In the genomic region with DNA sequence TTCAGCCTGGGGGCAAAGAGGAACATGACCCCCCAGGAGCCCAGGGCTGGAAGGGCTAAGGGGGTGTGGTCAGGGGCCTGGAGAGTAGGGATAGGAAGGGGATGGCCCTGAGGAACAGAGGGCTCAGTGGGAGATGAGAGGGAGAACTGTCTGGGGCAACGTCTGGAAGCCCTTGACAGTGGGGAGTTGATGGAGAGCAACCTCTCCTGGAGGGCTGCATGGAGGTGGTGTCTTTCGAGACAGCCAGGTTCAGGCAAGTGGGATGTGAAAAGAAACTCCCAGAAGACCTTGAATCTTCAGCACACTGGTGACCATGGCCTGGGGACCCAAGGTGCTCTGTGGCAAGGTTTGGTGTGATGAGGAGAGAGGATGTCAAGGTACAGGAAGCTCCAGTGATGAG, we compare ENCODE assay signal across 23 cellular contexts. TPM values are rescaled to one million over a fixed set of nuclear protein-coding genes. Genes with fewer than 3 reads are reported as not detected.
DNase-seq lines count a peak whose midpoint lies in the region; ATAC-seq lines count a peak whose summit lies in the region.
"Had no signal": no experiment of that assay in that cellular context is flagged by ENCODE, and none has a peak within 500 bp of the region (broad histone marks: within the 10 kb centered on the region; RNA-seq: fewer than 3 reads in every experiment).

No MANE protein-coding gene starts in this region.

- POLR2A ChIA-PET in T-cell (lab: Charles Lee) = no interaction called here

- H3K4me1 Mint-ChIP-seq in activated naive CD4-positive, alpha-beta T cell treated with anti-CD3 and anti-CD28 coated beads, Interleukin-2, amount 10 ng/mL, durations not matched to agents 7 days and 5 days = peaks cover 100% of the 10 kb centered on the region
- H3K4me1 Mint-ChIP-seq in activated naive CD4-positive, alpha-beta T cell treated with anti-CD3 and anti-CD28 coated beads for 36 hours (ENCODE audit: low read depth) = peaks cover 93% of the 10 kb centered on the region
- H3K4me1 Mint-ChIP-seq in T-cell = peaks cover 97 to 98% (median 97%) of the 10 kb centered on the region in 3 donors
- H3K4me1 Mint-ChIP-seq in dendritic cell treated with granulocyte-macrophage colony-stimulating factor and Interleukin-4, amounts not matched to agents 40 ng/mL and 50 ng/mL, for 4 days (ENCODE audit: low read depth) = peaks cover 47% of the 10 kb centered on the region
- peaks cover 98% of the 10 kb centered on the region for H3K4me1 Mint-ChIP-seq in stimulated activated effector memory CD8-positive, alpha-beta T cell treated with anti-CD3 and anti-CD28 coated beads, Interleukin-12 subunit alpha, Interleukin-12 subunit beta, amount 100 ng/mL, for 72 hours

- no peak for DNase-seq in activated naive CD4-positive, alpha-beta T cell treated with anti-CD3 and anti-CD28 coated beads, Interleukin-2, amount 10 ng/mL, durations not matched to agents 7 days and 5 days
- no peak for DNase-seq in activated naive CD4-positive, alpha-beta T cell treated with anti-CD3 and anti-CD28 coated beads for 36 hours
- DNase-seq in T-cell (no peak), NCI-H128 (lab: John Stamatoyannopoulos, UW; ENCODE audit: unreplicated experiment) (no peak), mesenteric fat pad (ENCODE audit: low spot score) (no peak), NCI-H187 (lab: John Stamatoyannopoulos, UW) (no peak)
- no peak for DNase-seq in stimulated activated effector memory CD8-positive, alpha-beta T cell treated with anti-CD3 and anti-CD28 coated beads, Interleukin-12 subunit alpha, Interleukin-12 subunit beta, amount 100 ng/mL, for 72 hours (ENCODE audit: low spot score in 2 of 2)
- DNase-seq: body of pancreas; DMS 273 treated with DMSO at 0.1 percent for 48 hours; foreskin fibroblast; mesenchymal stem cell; naive B cell; NCI-H1417; NCI-H446; ovary; retina; stimulated activated CD4-positive, alpha-beta T cell treated with anti-CD3 and anti-CD28 coated beads, Interleukin-2, amount 100 ng/mL, for 48 hours; stimulated activated naive CD4-positive, alpha-beta T cell had no signal

- no peaks in the 10 kb centered on the region for H3K9me3 Mint-ChIP-seq in activated naive CD4-positive, alpha-beta T cell treated with anti-CD3 and anti-CD28 coated beads, Interleukin-2, amount 10 ng/mL, durations not matched to agents 7 days and 5 days
- H3K9me3 Mint-ChIP-seq in activated naive CD4-positive, alpha-beta T cell treated with anti-CD3 and anti-CD28 coated beads for 36 hours = peaks cover 3% of the 10 kb centered on the region
- no peaks in the 10 kb centered on the region for H3K9me3 Mint-ChIP-seq in T-cell
- no peaks in the 10 kb centered on the region for H3K9me3 Mint-ChIP-seq in dendritic cell treated with granulocyte-macrophage colony-stimulating factor and Interleukin-4, amounts not matched to agents 40 ng/mL and 50 ng/mL, for 4 days
- H3K9me3 Mint-ChIP-seq in stimulated activated effector memory CD8-positive, alpha-beta T cell treated with anti-CD3 and anti-CD28 coated beads, Interleukin-12 subunit alpha, Interleukin-12 subunit beta, amount 100 ng/mL, for 72 hours = no peaks in the 10 kb centered on the region

- no peak for ATAC-seq in T-cell (replicated peaks in 1 of 4)
- no peak for ATAC-seq in stimulated activated effector memory CD8-positive, alpha-beta T cell treated with anti-CD3 and anti-CD28 coated beads, Interleukin-12 subunit alpha, Interleukin-12 subunit beta, amount 100 ng/mL, for 72 hours
- ATAC-seq: body of pancreas, HCT116, left lobe of liver, SK-N-SH treated with all-trans-retinoic acid at 6 μM for 48 hours, WTC11 had no signal

- intact Hi-C loops in activated naive CD4-positive, alpha-beta T cell treated with anti-CD3 and anti-CD28 coated beads for 36 hours (cut with micrococcal nuclease) = no loop called here
- intact Hi-C loops in dendritic cell treated with granulocyte-macrophage colony-stimulating factor and Interleukin-4, amounts not matched to agents 40 ng/mL and 50 ng/mL, for 4 days (cut with micrococcal nuclease) = no loop called here

- no peaks in the 10 kb centered on the region for H3K27me3 Mint-ChIP-seq in activated naive CD4-positive, alpha-beta T cell treated with anti-CD3 and anti-CD28 coated beads, Interleukin-2, amount 10 ng/mL, durations not matched to agents 7 days and 5 days
- H3K27me3 Mint-ChIP-seq in activated naive CD4-positive, alpha-beta T cell treated with anti-CD3 and anti-CD28 coated beads for 36 hours (ENCODE audit: low read depth) = no peaks in the 10 kb centered on the region
- no peaks in the 10 kb centered on the region for H3K27me3 Mint-ChIP-seq in T-cell
- peaks cover 35% of the 10 kb centered on the region for H3K27me3 Mint-ChIP-seq in dendritic cell treated with granulocyte-macrophage colony-stimulating factor and Interleukin-4, amounts not matched to agents 40 ng/mL and 50 ng/mL, for 4 days
- H3K27me3 Mint-ChIP-seq: naive B cell had no signal

- no peak overlapping the region for H3K4me3 Mint-ChIP-seq in activated naive CD4-positive, alpha-beta T cell treated with anti-CD3 and anti-CD28 coated beads, Interleukin-2, amount 10 ng/mL, durations not matched to agents 7 days and 5 days
- H3K4me3 Mint-ChIP-seq in activated naive CD4-positive, alpha-beta T cell treated with anti-CD3 and anti-CD28 coated beads for 36 hours = no peak overlapping the region
- peak overlapping the region in 2 of 3 donors; percentile 9 to 78 for H3K4me3 Mint-ChIP-seq in T-cell
- no peak overlapping the region for H3K4me3 Mint-ChIP-seq in dendritic cell treated with granulocyte-macrophage colony-stimulating factor and Interleukin-4, amounts not matched to agents 40 ng/mL and 50 ng/mL, for 4 days
- H3K4me3 Mint-ChIP-seq in stimulated activated effector memory CD8-positive, alpha-beta T cell treated with anti-CD3 and anti-CD28 coated beads, Interleukin-12 subunit alpha, Interleukin-12 subunit beta, amount 100 ng/mL, for 72 hours = peak overlapping the region; percentile 28
- H3K4me3 Mint-ChIP-seq: WTC11 had no signal

- H3K27ac Mint-ChIP-seq in activated naive CD4-positive, alpha-beta T cell treated with anti-CD3 and anti-CD28 coated beads, Interleukin-2, amount 10 ng/mL, durations not matched to agents 7 days and 5 days = peak overlapping the region; percentile 25
- H3K27ac Mint-ChIP-seq in activated naive CD4-positive, alpha-beta T cell treated with anti-CD3 and anti-CD28 coated beads for 36 hours = no peak overlapping the region
- H3K27ac Mint-ChIP-seq in T-cell = peak overlapping the region; percentile 52 to 80
- peak overlapping the region; percentile 17 for H3K27ac Mint-ChIP-seq in dendritic cell treated with granulocyte-macrophage colony-stimulating factor and Interleukin-4, amounts not matched to agents 40 ng/mL and 50 ng/mL, for 4 days
- peak overlapping the region; percentile 96 for H3K27ac Mint-ChIP-seq in stimulated activated effector memory CD8-positive, alpha-beta T cell treated with anti-CD3 and anti-CD28 coated beads, Interleukin-12 subunit alpha, Interleukin-12 subunit beta, amount 100 ng/mL, for 72 hours
- H3K27ac Mint-ChIP-seq: WTC11 had no signal

- peaks cover 4% of the 10 kb centered on the region for H3K36me3 Mint-ChIP-seq in activated naive CD4-positive, alpha-beta T cell treated with anti-CD3 and anti-CD28 coated beads, Interleukin-2, amount 10 ng/mL, durations not matched to agents 7 days and 5 days
- peaks cover 3% of the 10 kb centered on the region for H3K36me3 Mint-ChIP-seq in activated naive CD4-positive, alpha-beta T cell treated with anti-CD3 and anti-CD28 coated beads for 36 hours (ENCODE audit: low read depth)
- H3K36me3 Mint-ChIP-seq in T-cell = no peaks in the 10 kb centered on the region
- H3K36me3 Mint-ChIP-seq in dendritic cell treated with granulocyte-macrophage colony-stimulating factor and Interleukin-4, amounts not matched to agents 40 ng/mL and 50 ng/mL, for 4 days (ENCODE audit: low read depth) = no peaks in the 10 kb centered on the region
- peaks cover 22% of the 10 kb centered on the region for H3K36me3 Mint-ChIP-seq in stimulated activated effector memory CD8-positive, alpha-beta T cell treated with anti-CD3 and anti-CD28 coated beads, Interleukin-12 subunit alpha, Interleukin-12 subunit beta, amount 100 ng/mL, for 72 hours
- H3K36me3 Mint-ChIP-seq: WTC11 had no signal

- CTCF ChIA-PET in activated naive CD4-positive, alpha-beta T cell treated with anti-CD3 and anti-CD28 coated beads, Interleukin-2, amount 10 ng/mL, durations not matched to agents 7 days and 5 days (lab: Charles Lee) = interaction anchor here (1.1 kb wide), 2 partner anchors 53 to 54 kb away, joined by 3 to 4 read pairs; no protein-coding TSS in a partner anchor
- CTCF ChIA-PET in activated naive CD4-positive, alpha-beta T cell treated with anti-CD3 and anti-CD28 coated beads for 36 hours (lab: Charles Lee) = interaction anchor here (1.2 to 1.6 kb wide), 2 partner anchors 13 to 52 kb away, joined by 3 to 4 read pairs; no protein-coding TSS in a partner anchor
- CTCF ChIA-PET in T-cell (lab: Charles Lee) = no interaction called here

RNA-seq across cellular contexts. Expression of gene RUNX3, which starts 54.2 kb away (rescaled TPM):
- total RNA-seq in activated naive CD4-positive, alpha-beta T cell treated with anti-CD3 and anti-CD28 coated beads for 36 hours = 10 to 100 TPM; 72.3 to 83.8 TPM
- total RNA-seq in T-cell = 100 to 1,000 TPM; 140 to 220 (median 145) TPM
- total RNA-seq in mesenteric fat pad = 3.4 TPM

Comparison
In these comparisons a context has a peak if more than half of its experiments do, and no peak if none do; other contexts are left out.
1. H3K4me3 Mint-ChIP-seq: peak in T-cell (2 of 3) and stimulated activated effector memory CD8-positive, alpha-beta T cell treated with anti-CD3 and anti-CD28 coated beads, Interleukin-12 subunit alpha, Interleukin-12 subunit beta, amount 100 ng/mL, for 72 hours (single experiment); none in activated naive CD4-positive, alpha-beta T cell treated with anti-CD3 and anti-CD28 coated beads, Interleukin-2, amount 10 ng/mL, durations not matched to agents 7 days and 5 days (single experiment), activated naive CD4-positive, alpha-beta T cell treated with anti-CD3 and anti-CD28 coated beads for 36 hours (single experiment) and dendritic cell treated with granulocyte-macrophage colony-stimulating factor and Interleukin-4, amounts not matched to agents 40 ng/mL and 50 ng/mL, for 4 days (single experiment).
2. RNA of gene RUNX3, which starts 54.2 kb away (total RNA-seq): 140 to 220 TPM in T-cell and 72.3 to 83.8 TPM in activated naive CD4-positive, alpha-beta T cell treated with anti-CD3 and anti-CD28 coated beads for 36 hours; 3.4 TPM in mesenteric fat pad (single experiment); every median in the first group is over 10 times any median in the second.
3. CTCF ChIA-PET loops: an anchor here in activated naive CD4-positive, alpha-beta T cell treated with anti-CD3 and anti-CD28 coated beads, Interleukin-2, amount 10 ng/mL, durations not matched to agents 7 days and 5 days (1.1 kb wide) and activated naive CD4-positive, alpha-beta T cell treated with anti-CD3 and anti-CD28 coated beads for 36 hours (1.2 to 1.6 kb wide); none called in T-cell.